ENCODE assay signal across 35 cellular contexts in genomic region chr7:72258074-72258473, GRCh38.
"Had no signal": no experiment of that assay in that cellular context is flagged by ENCODE, and none has a peak within 500 bp of the region (broad histone marks: within the 10 kb centered on the region; RNA-seq: fewer than 3 reads in every experiment).

No MANE protein-coding gene starts in this region.

- H3K27ac ChIP-seq: adrenal gland, ascending aorta, body of pancreas, brain microvascular endothelial cell, breast epithelium, cardiac muscle cell had no signal

- H3K9me3 ChIP-seq: adrenal gland, ascending aorta, body of pancreas, breast epithelium had no signal

- H3K4me3 ChIP-seq: adrenal gland, ascending aorta, body of pancreas, breast epithelium, cardiac muscle cell had no signal

- FAIRE-seq: astrocyte, bronchial epithelial cell had no signal

- ATAC-seq: activated naive CD4-positive, alpha-beta T cell treated with anti-CD3 and anti-CD28 coated beads, Interleukin-2, amount 50 U/mL, for 72 hours; activated naive CD8-positive, alpha-beta T cell treated with anti-CD3 and anti-CD28 coated beads, Interleukin-2, amount 50 U/mL, for 24 hours; activated T-cell treated with anti-CD3 and anti-CD28 coated beads, Interleukin-2, amount 50 U/mL, for 4 hours; activated T-cell treated with anti-CD3 and anti-CD28 coated beads, Interleukin-2, amount 50 U/mL, for 72 hours; activated T-helper 17 cell treated with anti-CD3 and anti-CD28 coated beads, Interleukin-2, amount 50 U/mL, for 72 hours; body of pancreas had no signal

- H3K27me3 ChIP-seq: adrenal gland, ascending aorta, body of pancreas, brain microvascular endothelial cell, breast epithelium, cardiac muscle cell had no signal

- DNase-seq: activated effector memory CD4-positive, alpha-beta T cell treated with anti-CD3 and anti-CD28 coated beads, Interleukin-2, amount 50 U/mL, for 16 hours; activated effector memory CD4-positive, alpha-beta T cell treated with Interleukin-2 at 50 U/mL for 16 hours; activated gamma-delta T cell; activated gamma-delta T cell treated with Interleukin-2 at 50 U/mL for 16 hours; activated naive CD4-positive, alpha-beta T cell; activated naive CD4-positive, alpha-beta T cell treated with anti-CD3 and anti-CD28 coated beads for 36 hours; activated naive CD4-positive, alpha-beta T cell treated with anti-CD3 and anti-CD28 coated beads, Interleukin-2, amount 10 ng/mL, durations not matched to agents 7 days and 5 days; activated naive CD4-positive, alpha-beta T cell treated with anti-CD3 and anti-CD28 coated beads, Interleukin-2, amount 50 U/mL, for 16 hours; activated naive CD4-positive, alpha-beta T cell treated with Interleukin-2 at 50 U/mL for 16 hours; activated naive CD8-positive, alpha-beta T cell treated with anti-CD3 and anti-CD28 coated beads for 36 hours; activated naive CD8-positive, alpha-beta T cell treated with anti-CD3 and anti-CD28 coated beads, Interleukin-2, amount 10 ng/mL, durations not matched to agents 7 days and 5 days; activated naive CD8-positive, alpha-beta T cell treated with anti-CD3 and anti-CD28 coated beads, Interleukin-2, amount 50 U/mL, for 24 hours; activated T-cell treated with anti-CD3 and anti-CD28 coated beads for 4 hours; activated T-cell treated with anti-CD3 and anti-CD28 coated beads, Interleukin-2, amount 50 U/mL, for 1 hour; activated T-cell treated with anti-CD3 and anti-CD28 coated beads, Interleukin-2, amount 50 U/mL, for 24 hours; activated T-cell treated with anti-CD3 and anti-CD28 coated beads, Interleukin-2, amount 50 U/mL, for 4 hours; activated T-cell treated with anti-CD3 and anti-CD28 coated beads, Interleukin-2, amount 50 U/mL, for 48 hours; activated T-cell treated with anti-CD3 and anti-CD28 coated beads, Interleukin-2, amount 50 U/mL, for 72 hours; adrenal gland; amniotic stem cell; amygdala; anterior cingulate cortex; aorta; body of pancreas; brain microvascular endothelial cell; caudate nucleus; central memory CD4-positive, alpha-beta T cell; cerebellar nuclear complex had no signal

- H3K4me1 ChIP-seq: adrenal gland, ascending aorta, body of pancreas, breast epithelium had no signal

- H3K36me3 ChIP-seq: adrenal gland, ascending aorta, brain microvascular endothelial cell, breast epithelium, cardiac muscle cell had no signal
